ENCODE assay signal across 1 cellular context in genomic region chr1:160681891-160682140, GRCh38.
TF ChIP-seq lines count a peak whose summit lies in the region.

No MANE protein-coding gene starts in this region.

TF ChIP-seq in GM12878, 131 proteins besides CTCF, POLR2A, EP300 and RAD21:
- TF ChIP-seq CREM (IDR thresholded peaks at IDR 0.05; ENCODE audit: low read depth): no peak
- peak; percentile 11; the same call in 1 of the 2 replicates for TF ChIP-seq MXI1 (IDR thresholded peaks at IDR 0.05; ENCODE audit: low read depth, low read length)
